ENCODE assay signal across 2 cellular contexts in the genomic region with DNA sequence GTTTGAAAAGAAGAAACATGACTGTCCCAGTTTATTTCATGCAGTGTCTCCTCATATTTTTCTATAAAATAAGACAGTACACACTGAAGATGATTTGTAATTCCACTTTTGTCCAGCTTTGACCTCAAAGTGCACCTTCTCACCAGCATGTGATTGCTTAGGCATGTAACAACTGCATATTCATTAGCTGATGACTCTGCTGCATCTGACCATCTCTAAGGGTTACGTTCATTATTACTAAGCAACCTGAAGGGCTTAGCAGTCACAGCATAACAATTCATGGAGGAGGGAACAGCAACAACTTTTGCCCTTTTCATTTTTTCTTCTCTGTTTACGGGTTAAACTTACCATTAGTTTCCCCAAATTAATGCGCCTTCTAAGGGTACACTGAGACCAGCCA.
TF ChIP-seq lines count a peak whose summit lies in the region.

No MANE protein-coding gene starts in this region.

TF ChIP-seq in GM23338, 12 proteins besides CTCF, POLR2A, EP300 and RAD21:
- no peak for TF ChIP-seq ETS1 (IDR thresholded peaks at IDR 0.05)
- no peak for TF ChIP-seq EZH2phosphoT487 (IDR thresholded peaks at IDR 0.05; ENCODE audit: unreplicated experiment)
- TF ChIP-seq ZNF462 (CRISPR knock-in tag; IDR thresholded peaks at IDR 0.05), result no peak
- TF ChIP-seq EZH2 (IDR thresholded peaks at IDR 0.05; ENCODE audit: low read depth, unreplicated experiment), result no peak

TF ChIP-seq in H1, 55 proteins besides CTCF, POLR2A, EP300 and RAD21:
- TF ChIP-seq BRCA1 (IDR thresholded peaks at IDR 0.05; ENCODE audit: low read depth, low read length) (no peak), CTBP2 (IDR thresholded peaks at IDR 0.05; ENCODE audit: borderline replicate concordance, insufficient read depth, insufficient read length, low read length) (no peak), TAF7 (optimal IDR thresholded peaks at IDR 0.05; ENCODE audit: borderline replicate concordance, low read depth, low read length) (no peak), CREB1 (IDR thresholded peaks at IDR 0.05) (no peak), MAFK (IDR thresholded peaks at IDR 0.05; ENCODE audit: low read depth, low read length) (no peak), KDM5A (IDR thresholded peaks at IDR 0.05; ENCODE audit: low read length) (no peak), EZH2 (IDR thresholded peaks at IDR 0.05; ENCODE audit: low read depth, low read length, severe bottlenecking) (no peak), POU5F1 (IDR thresholded peaks at IDR 0.05; ENCODE audit: low read depth, low read length) (0 out of 2 replicates have a peak, but pooled peaks have one; percentile 17)
